Comparison of ENCODE assay signal across 29 cellular contexts in genomic region chr1:235595079-235595478, GRCh38. TPM values are rescaled to one million over a fixed set of nuclear protein-coding genes. Genes with fewer than 3 reads are reported as not detected.
"Had no signal": no experiment of that assay in that cellular context is flagged by ENCODE, and none has a peak within 500 bp of the region (broad histone marks: within the 10 kb centered on the region; RNA-seq: fewer than 3 reads in every experiment).

No MANE protein-coding gene starts in this region.

- DNase-seq: heart left ventricle; hypothalamus; immature natural killer cell; left ventricle myocardium inferior; mesendoderm; naive B cell; occipital lobe; right lobe of liver; stimulated activated CD4-positive, alpha-beta T cell treated with anti-CD3 and anti-CD28 coated beads, Interleukin-4, amount 100 ng/mL, for 24 hours; stimulated activated naive CD4-positive, alpha-beta T cell; tibial artery; trophoblast cell; upper lobe of right lung had no signal

- H3K9me3 Mint-ChIP-seq: mesothelial cell of epicardium; neural crest cell; stimulated activated effector memory CD8-positive, alpha-beta T cell treated with anti-CD3 and anti-CD28 coated beads, Interleukin-12 subunit alpha, Interleukin-12 subunit beta, amount 100 ng/mL, for 72 hours; stimulated activated naive CD8-positive, alpha-beta T cell treated with anti-CD3 and anti-CD28 coated beads, Interleukin-15, Interleukin-2, amounts not matched to agents 100 ng/mL and 50 ng/mL, for 24 hours had no signal

- H3K79me2 ChIP-seq: parathyroid adenoma had no signal

- H3K9ac ChIP-seq: parathyroid adenoma had no signal

- H3K4me1 Mint-ChIP-seq: mesothelial cell of epicardium, nephron, neural crest cell had no signal

- H3K4me3 ChIP-seq: heart left ventricle, left ventricle myocardium inferior, lung, right atrium auricular region, right lobe of liver, suprapubic skin, thoracic aorta, tibial artery, upper lobe of right lung had no signal

- H3K36me3 Mint-ChIP-seq: mesothelial cell of epicardium; stimulated activated effector memory CD8-positive, alpha-beta T cell treated with anti-CD3 and anti-CD28 coated beads, Interleukin-12 subunit alpha, Interleukin-12 subunit beta, amount 100 ng/mL, for 72 hours had no signal

- H3K27me3 Mint-ChIP-seq: progenitor cell of endocrine pancreas had no signal

- FAIRE-seq: islet of Langerhans, urothelium cell line had no signal

- H3K27ac ChIP-seq: heart left ventricle, left ventricle myocardium inferior, neutrophil, parathyroid adenoma, right atrium auricular region, right lobe of liver, suprapubic skin, thoracic aorta, tibial artery, upper lobe of right lung had no signal

- ATAC-seq: heart left ventricle; right lobe of liver; stimulated activated effector memory CD8-positive, alpha-beta T cell treated with anti-CD3 and anti-CD28 coated beads, Interleukin-12 subunit alpha, Interleukin-12 subunit beta, amount 100 ng/mL, for 72 hours; upper lobe of right lung had no signal

- H2AFZ ChIP-seq: parathyroid adenoma had no signal

- H3K27ac Mint-ChIP-seq: immature natural killer cell; mesothelial cell of epicardium; naive B cell; nephron; progenitor cell of endocrine pancreas; stimulated activated effector memory CD8-positive, alpha-beta T cell treated with anti-CD3 and anti-CD28 coated beads, Interleukin-12 subunit alpha, Interleukin-12 subunit beta, amount 100 ng/mL, for 72 hours; stimulated activated naive CD8-positive, alpha-beta T cell treated with anti-CD3 and anti-CD28 coated beads, Interleukin-15, Interleukin-2, amounts not matched to agents 100 ng/mL and 50 ng/mL, for 24 hours had no signal

- H3K4me3 Mint-ChIP-seq: immature natural killer cell; mesothelial cell of epicardium; naive B cell; nephron; neural crest cell; stimulated activated effector memory CD8-positive, alpha-beta T cell treated with anti-CD3 and anti-CD28 coated beads, Interleukin-12 subunit alpha, Interleukin-12 subunit beta, amount 100 ng/mL, for 72 hours; stimulated activated naive CD8-positive, alpha-beta T cell treated with anti-CD3 and anti-CD28 coated beads, Interleukin-15, Interleukin-2, amounts not matched to agents 100 ng/mL and 50 ng/mL, for 24 hours had no signal

- H3K36me3 ChIP-seq: heart left ventricle, left ventricle myocardium inferior, neutrophil, right atrium auricular region, right lobe of liver, suprapubic skin, thoracic aorta, tibial artery, upper lobe of right lung had no signal

- H3K27me3 ChIP-seq: right atrium auricular region, right lobe of liver, upper lobe of right lung had no signal

- H3K9me3 ChIP-seq: heart left ventricle, left ventricle myocardium inferior, neutrophil, right atrium auricular region, right lobe of liver, suprapubic skin, thoracic aorta, tibial artery, upper lobe of right lung had no signal

- H3K4me1 ChIP-seq: heart left ventricle, left ventricle myocardium inferior, parathyroid adenoma, right atrium auricular region, right lobe of liver, suprapubic skin, tibial artery, upper lobe of right lung had no signal

RNA-seq across cellular contexts. Expression of gene GNG4, which starts 54.5 kb away (rescaled TPM):
- total RNA-seq: pulmonary artery endothelial cell, right atrium auricular region, subcutaneous adipose tissue, upper lobe of right lung had no signal
- polyA plus RNA-seq: heart left ventricle, immature natural killer cell had no signal
